15 cellular contexts compared by ENCODE assay signal in genomic region chr15:80745888-80746287, GRCh38. TPM values are rescaled to one million over a fixed set of nuclear protein-coding genes. Genes with fewer than 3 reads are reported as not detected.
A peak's percentile ranks its signal among the peaks of the same experiment; 100 is the strongest.
DNase-seq lines count a peak whose midpoint lies in the region; ATAC-seq and TF ChIP-seq lines count a peak whose summit lies in the region.
"Had no signal": no experiment of that assay in that cellular context is flagged by ENCODE, and none has a peak within 500 bp of the region (broad histone marks: within the 10 kb centered on the region; RNA-seq: fewer than 3 reads in every experiment).

No MANE protein-coding gene starts in this region.

- TF ChIP-seq CTCF in chondrocyte (IDR thresholded peaks at IDR 0.05) (no peak), neural progenitor cell (IDR thresholded peaks at IDR 0.05) (no peak), glutamatergic neuron (IDR thresholded peaks at IDR 0.05; ENCODE audit: partially characterized antibody, unreplicated experiment) (no peak)

- peaks cover 3 to 5% of the 10 kb centered on the region in 2 donors for H3K36me3 Mint-ChIP-seq in activated T-cell treated with anti-CD3 and anti-CD28 coated beads, Interleukin-2, amount 50 U/mL, for 72 hours (ENCODE audit: insufficient read depth in 2 of 2)
- peaks cover 14% of the 10 kb centered on the region for H3K36me3 Mint-ChIP-seq in activated T-cell treated with anti-CD3 and anti-CD28 coated beads, Interleukin-2, amount 50 U/mL, for 24 hours (ENCODE audit: low read depth)
- peaks cover 9% of the 10 kb centered on the region for H3K36me3 Mint-ChIP-seq in chondrocyte (ENCODE audit: low read depth)
- peaks cover 9% of the 10 kb centered on the region for H3K36me3 Mint-ChIP-seq in neural progenitor cell
- H3K36me3 Mint-ChIP-seq in glutamatergic neuron (ENCODE audit: unreplicated experiment): no peaks in the 10 kb centered on the region

- no peak for ATAC-seq in activated T-cell treated with anti-CD3 and anti-CD28 coated beads, Interleukin-2, amount 50 U/mL, for 72 hours (replicated peaks in 1 of 2)
- no peak for ATAC-seq in HG03354 (IDR thresholded peaks at IDR 0.05; ENCODE audit: poor library complexity, severe bottlenecking, unreplicated experiment)
- ATAC-seq: HCT116, HepG2 had no signal

- no peaks in the 10 kb centered on the region for H3K79me2 ChIP-seq in neural progenitor cell (ENCODE audit: low read depth)

- no peak overlapping the region for H3K27ac ChIP-seq in neural progenitor cell
- H3K27ac ChIP-seq: 22Rv1, BLaER1 had no signal

- no peaks in the 10 kb centered on the region for H3K27me3 Mint-ChIP-seq in activated T-cell treated with anti-CD3 and anti-CD28 coated beads, Interleukin-2, amount 50 U/mL, for 72 hours (ENCODE audit: low read depth)
- H3K27me3 Mint-ChIP-seq in activated T-cell treated with anti-CD3 and anti-CD28 coated beads, Interleukin-2, amount 50 U/mL, for 24 hours: no peaks in the 10 kb centered on the region
- H3K27me3 Mint-ChIP-seq in chondrocyte (ENCODE audit: low read depth) (no peaks in the 10 kb centered on the region), neural progenitor cell (ENCODE audit: insufficient read depth, low read depth) (peaks cover 3% of the 10 kb centered on the region), glutamatergic neuron (ENCODE audit: unreplicated experiment) (no peaks in the 10 kb centered on the region)
- H3K27me3 Mint-ChIP-seq: CD8-positive, alpha-beta memory T cell had no signal

- H3K9me3 ChIP-seq in neural progenitor cell (ENCODE audit: low read depth): no peaks in the 10 kb centered on the region

- H3K4me1 Mint-ChIP-seq in activated T-cell treated with anti-CD3 and anti-CD28 coated beads, Interleukin-2, amount 50 U/mL, for 72 hours (ENCODE audit: low read depth): no peaks in the 10 kb centered on the region
- H3K4me1 Mint-ChIP-seq in activated T-cell treated with anti-CD3 and anti-CD28 coated beads, Interleukin-2, amount 50 U/mL, for 24 hours (ENCODE audit: low read depth): no peaks in the 10 kb centered on the region
- H3K4me1 Mint-ChIP-seq in chondrocyte (ENCODE audit: low read depth) (peaks cover 49% of the 10 kb centered on the region), neural progenitor cell (peaks cover 49% of the 10 kb centered on the region), glutamatergic neuron (ENCODE audit: low read depth, unreplicated experiment) (no peaks in the 10 kb centered on the region)
- H3K4me1 Mint-ChIP-seq: CD8-positive, alpha-beta memory T cell had no signal

- H2AFZ ChIP-seq in neural progenitor cell (replicated peaks): no peak overlapping the region

- H3K9me3 Mint-ChIP-seq in activated T-cell treated with anti-CD3 and anti-CD28 coated beads, Interleukin-2, amount 50 U/mL, for 72 hours: peaks cover 0 to 2% of the 10 kb centered on the region in 2 donors
- no peaks in the 10 kb centered on the region for H3K9me3 Mint-ChIP-seq in activated T-cell treated with anti-CD3 and anti-CD28 coated beads, Interleukin-2, amount 50 U/mL, for 24 hours
- H3K9me3 Mint-ChIP-seq in chondrocyte (ENCODE audit: low read depth) (peaks cover 5% of the 10 kb centered on the region), neural progenitor cell (peaks cover 7% of the 10 kb centered on the region), glutamatergic neuron (ENCODE audit: unreplicated experiment) (no peaks in the 10 kb centered on the region)

- peak overlapping the region; percentile 94 for H3K27ac Mint-ChIP-seq in activated T-cell treated with anti-CD3 and anti-CD28 coated beads, Interleukin-2, amount 50 U/mL, for 72 hours
- no peak overlapping the region for H3K27ac Mint-ChIP-seq in activated T-cell treated with anti-CD3 and anti-CD28 coated beads, Interleukin-2, amount 50 U/mL, for 24 hours
- peak overlapping the region; percentile 64 for H3K27ac Mint-ChIP-seq in chondrocyte (ENCODE audit: unreplicated experiment)
- peak overlapping the region; percentile 48 for H3K27ac Mint-ChIP-seq in neural progenitor cell
- no peak overlapping the region for H3K27ac Mint-ChIP-seq in glutamatergic neuron (ENCODE audit: unreplicated experiment)

- peaks cover 4% of the 10 kb centered on the region for H4K20me1 ChIP-seq in neural progenitor cell (ENCODE audit: low read depth)

- no peak overlapping the region for H3K9ac ChIP-seq in neural progenitor cell
- H3K9ac ChIP-seq: BLaER1 had no signal

- no peaks in the 10 kb centered on the region for H3K36me3 ChIP-seq in neural progenitor cell

- H3K4me1 ChIP-seq in neural progenitor cell: peaks cover 32% of the 10 kb centered on the region
- H3K4me1 ChIP-seq: BLaER1 had no signal

- H3K4me3 Mint-ChIP-seq in activated T-cell treated with anti-CD3 and anti-CD28 coated beads, Interleukin-2, amount 50 U/mL, for 72 hours: no peak overlapping the region
- no peak overlapping the region for H3K4me3 Mint-ChIP-seq in activated T-cell treated with anti-CD3 and anti-CD28 coated beads, Interleukin-2, amount 50 U/mL, for 24 hours
- no peak overlapping the region for H3K4me3 Mint-ChIP-seq in chondrocyte (ENCODE audit: unreplicated experiment)
- no peak overlapping the region for H3K4me3 Mint-ChIP-seq in neural progenitor cell
- H3K4me3 Mint-ChIP-seq in glutamatergic neuron (ENCODE audit: unreplicated experiment): no peak overlapping the region
- H3K4me3 Mint-ChIP-seq: CD8-positive, alpha-beta memory T cell had no signal

- H3K4me2 ChIP-seq in neural progenitor cell: no peak overlapping the region
- H3K4me2 ChIP-seq: BLaER1 had no signal

- DNase-seq in activated T-cell treated with anti-CD3 and anti-CD28 coated beads, Interleukin-2, amount 50 U/mL, for 72 hours: no peak
- no peak for DNase-seq in activated T-cell treated with anti-CD3 and anti-CD28 coated beads, Interleukin-2, amount 50 U/mL, for 24 hours
- DNase-seq in chondrocyte (ENCODE audit: low spot score) (no peak), neural progenitor cell (ENCODE audit: low spot score) (no peak), hippocampal formation (lab: John Stamatoyannopoulos, UW) (no peak), glutamatergic neuron (no peak)
- DNase-seq: AML-193; CD8-positive, alpha-beta memory T cell; DMS53; GF-D8 had no signal

- no peaks in the 10 kb centered on the region for H3K27me3 ChIP-seq in neural progenitor cell
- H3K27me3 ChIP-seq: BLaER1 had no signal

- H3K4me3 ChIP-seq in neural progenitor cell: no peak overlapping the region
- H3K4me3 ChIP-seq: BLaER1 had no signal

- peaks cover 9% of the 10 kb centered on the region for H3F3A ChIP-seq in neural progenitor cell (ENCODE audit: low read depth)

RNA-seq across cellular contexts. Expression of gene CEMIP, which starts 33.3 kb away (rescaled TPM):
- total RNA-seq in activated T-cell treated with anti-CD3 and anti-CD28 coated beads, Interleukin-2, amount 50 U/mL, for 72 hours: under 1 TPM; 0.05 to 0.09 TPM
- total RNA-seq in chondrocyte (138 to 146 TPM (median 143 TPM) in 3 replicates), neural progenitor cell (ENCODE audit: low replicate concordance) (0.03 TPM in 1 of 2 replicates, not detected in the other), glutamatergic neuron (ENCODE audit: unreplicated experiment) (0.25 TPM)
- total RNA-seq: CD8-positive, alpha-beta memory T cell had no signal

RNA-seq across cellular contexts. Expression of gene ABHD17C, which starts 50.8 kb away (rescaled TPM):
- total RNA-seq in activated T-cell treated with anti-CD3 and anti-CD28 coated beads, Interleukin-2, amount 50 U/mL, for 72 hours: 1 to 10 TPM; 7.0 to 9.1 TPM
- 6.6 to 8.9 TPM (median 8.0 TPM) in 3 replicates for total RNA-seq in chondrocyte
- total RNA-seq in neural progenitor cell (ENCODE audit: low replicate concordance): 6.6 and 9.3 TPM in 2 replicates
- 6.8 TPM for total RNA-seq in glutamatergic neuron (ENCODE audit: unreplicated experiment)

Comparison
In these comparisons a context has a peak if more than half of its experiments do, and no peak if none do; other contexts are left out.
1. H3K27ac Mint-ChIP-seq: peak in activated T-cell treated with anti-CD3 and anti-CD28 coated beads, Interleukin-2, amount 50 U/mL, for 72 hours (single experiment), chondrocyte (single experiment) and neural progenitor cell (single experiment); none in activated T-cell treated with anti-CD3 and anti-CD28 coated beads, Interleukin-2, amount 50 U/mL, for 24 hours (single experiment) and glutamatergic neuron (single experiment).
2. RNA of gene CEMIP, which starts 33.3 kb away (total RNA-seq): 138 to 146 TPM in chondrocyte; 0.25 TPM in glutamatergic neuron (single experiment), 0.05 to 0.09 TPM in activated T-cell treated with anti-CD3 and anti-CD28 coated beads, Interleukin-2, amount 50 U/mL, for 72 hours and 0.03 TPM in neural progenitor cell; every median in the first group is over 100 times any median in the second.